In genomic region chr18:903703-904102, GRCh38 we compare ENCODE assay signal across 1 cellular context.
A peak's percentile ranks its signal among the peaks of the same experiment; 100 is the strongest.
TF ChIP-seq lines count a peak whose summit lies in the region.

No MANE protein-coding gene starts in this region.

TF ChIP-seq in HepG2, 621 proteins besides CTCF, POLR2A, EP300 and RAD21 (continued from another document):
- TF ChIP-seq TFE3 (CRISPR knock-in tag; IDR thresholded peaks at IDR 0.05) = 0 out of 2 replicates have a peak, but pooled peaks have one; percentile 48
- no peak for TF ChIP-seq PCBP1 (IDR thresholded peaks at IDR 0.05; ENCODE audit: borderline replicate concordance, low read depth, low read length)
- peak; percentile 44; the same call in 1 of the 2 replicates for TF ChIP-seq SAP130 (CRISPR knock-in tag; IDR thresholded peaks at IDR 0.05; ENCODE audit: low read depth)
- no peak for TF ChIP-seq FOXC1 (CRISPR knock-in tag; IDR thresholded peaks at IDR 0.05; ENCODE audit: borderline replicate concordance)
- peak; percentile 42; the same call in 1 of the 2 replicates for TF ChIP-seq SRY (CRISPR knock-in tag; IDR thresholded peaks at IDR 0.05)
- peak; percentile 49 for TF ChIP-seq ZNF781 (CRISPR knock-in tag; IDR thresholded peaks at IDR 0.05; ENCODE audit: borderline replicate concordance, not compliant biosample characterization)
- TF ChIP-seq CENPBD1 (CRISPR knock-in tag; IDR thresholded peaks at IDR 0.05; ENCODE audit: borderline replicate concordance, low read depth) = no peak
- TF ChIP-seq RXRA (CRISPR knock-in tag; IDR thresholded peaks at IDR 0.05) = no peak
- no peak for TF ChIP-seq THAP9 (CRISPR knock-in tag; IDR thresholded peaks at IDR 0.05; ENCODE audit: borderline replicate concordance)
- 0 out of 2 replicates have a peak, but pooled peaks have one; percentile 33 for TF ChIP-seq ARID5B (CRISPR knock-in tag; IDR thresholded peaks at IDR 0.05)
- TF ChIP-seq RARA (CRISPR knock-in tag; IDR thresholded peaks at IDR 0.05) = 0 out of 2 replicates have a peak, but pooled peaks have one; percentile 12
- no peak for TF ChIP-seq SAFB2 (CRISPR knock-in tag; IDR thresholded peaks at IDR 0.05; ENCODE audit: borderline replicate concordance, low read depth)
- peak; percentile 76 to 98 for TF ChIP-seq REST (IDR thresholded peaks at IDR 0.05; ENCODE audit: borderline replicate concordance in 1 of 2, low read depth in 1 of 2, low read length in 2 of 2)
- peak; percentile 20; the same call in 1 of the 2 replicates for TF ChIP-seq FOXK1 (CRISPR knock-in tag; IDR thresholded peaks at IDR 0.05; ENCODE audit: borderline replicate concordance, low read depth)
- no peak for TF ChIP-seq SP140L (CRISPR knock-in tag; IDR thresholded peaks at IDR 0.05; ENCODE audit: borderline replicate concordance)
- peak; percentile 97 for TF ChIP-seq MIER2 (CRISPR knock-in tag; IDR thresholded peaks at IDR 0.05)
- TF ChIP-seq ZNF101 (CRISPR knock-in tag; IDR thresholded peaks at IDR 0.05; ENCODE audit: borderline replicate concordance, low read depth) = no peak
- 0 out of 2 replicates have a peak, but pooled peaks have one; percentile 31 for TF ChIP-seq KAT8 (CRISPR knock-in tag; IDR thresholded peaks at IDR 0.05)
- no peak for TF ChIP-seq GATAD1 (CRISPR knock-in tag; IDR thresholded peaks at IDR 0.05)
- 0 out of 2 replicates have a peak, but pooled peaks have one; percentile 14 for TF ChIP-seq ELF3 (CRISPR knock-in tag; IDR thresholded peaks at IDR 0.05)
- 0 out of 2 replicates have a peak, but pooled peaks have one; percentile 26 for TF ChIP-seq ZNF446 (CRISPR knock-in tag; IDR thresholded peaks at IDR 0.05)
- no peak for TF ChIP-seq ZBTB33 (CRISPR knock-in tag; IDR thresholded peaks at IDR 0.05)
- peak; percentile 70; the same call in 1 of the 2 replicates for TF ChIP-seq WIZ (CRISPR knock-in tag; IDR thresholded peaks at IDR 0.05)
- TF ChIP-seq EHMT2 (IDR thresholded peaks at IDR 0.05; ENCODE audit: borderline replicate concordance, low read depth, low read length) = peak; percentile 95
- TF ChIP-seq NKX3-1 (CRISPR knock-in tag; IDR thresholded peaks at IDR 0.05) = no peak
- TF ChIP-seq ZNF713 (CRISPR knock-in tag; IDR thresholded peaks at IDR 0.05) = no peak
- TF ChIP-seq CHCHD3 (CRISPR knock-in tag; IDR thresholded peaks at IDR 0.05) = no peak
- peak; percentile 66; the same call in 1 of the 2 replicates for TF ChIP-seq ERF (CRISPR knock-in tag; IDR thresholded peaks at IDR 0.05)
- peak; percentile 56 for TF ChIP-seq SALL1 (CRISPR knock-in tag; IDR thresholded peaks at IDR 0.05)
- no peak for TF ChIP-seq SNAPC4 (CRISPR knock-in tag; IDR thresholded peaks at IDR 0.05)
- TF ChIP-seq ZBTB43 (CRISPR knock-in tag; conservative IDR thresholded peaks at IDR 0.05) = 0 out of 2 replicates have a peak, but pooled peaks have one; percentile 31
- no peak for TF ChIP-seq SNAPC2 (CRISPR knock-in tag; IDR thresholded peaks at IDR 0.05)
- TF ChIP-seq ZFP36L2 (CRISPR knock-in tag; IDR thresholded peaks at IDR 0.05) = 0 out of 2 replicates have a peak, but pooled peaks have one; percentile 43
- peak; percentile 51; the same call in 1 of the 2 replicates for TF ChIP-seq HDAC2 (CRISPR knock-in tag; IDR thresholded peaks at IDR 0.05)
- 0 out of 2 replicates have a peak, but pooled peaks have one; percentile 49 for TF ChIP-seq ZNF792 (CRISPR knock-in tag; IDR thresholded peaks at IDR 0.05)
- peak; percentile 72; the same call in 1 of the 2 replicates for TF ChIP-seq KLF6 (CRISPR knock-in tag; IDR thresholded peaks at IDR 0.05)
- TF ChIP-seq ZNF629 (CRISPR knock-in tag; conservative IDR thresholded peaks at IDR 0.05) = no peak
- no peak for TF ChIP-seq SMAD9 (CRISPR knock-in tag; IDR thresholded peaks at IDR 0.05)
